10 cellular contexts compared by ENCODE assay signal in the genomic region with DNA sequence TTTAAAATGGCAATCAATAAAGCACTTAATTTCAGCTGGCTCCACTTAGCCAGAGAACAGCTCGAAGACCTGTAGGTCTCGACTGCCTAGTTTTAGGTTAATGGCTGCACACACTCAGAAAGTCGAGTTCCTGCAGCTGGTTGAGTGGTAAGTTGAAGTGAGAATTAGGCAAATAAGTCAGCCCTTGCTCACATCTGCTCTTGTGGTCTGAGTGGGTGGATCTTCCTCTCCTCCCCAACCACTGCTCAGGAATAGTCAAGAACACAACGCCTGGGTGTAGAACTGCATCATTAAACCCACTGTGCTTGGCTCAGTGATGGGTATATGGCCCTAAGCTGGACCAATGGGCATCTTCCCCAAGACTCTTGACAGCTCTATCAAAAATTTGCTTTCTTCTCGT. TPM values are rescaled to one million over a fixed set of nuclear protein-coding genes. Genes with fewer than 3 reads are reported as not detected.
DNase-seq lines count a peak whose midpoint lies in the region; ATAC-seq, FAIRE-seq and TF ChIP-seq lines count a peak whose summit lies in the region.
"Had no signal": no experiment of that assay in that cellular context is flagged by ENCODE, and none has a peak within 500 bp of the region (broad histone marks: within the 10 kb centered on the region; RNA-seq: fewer than 3 reads in every experiment).

No MANE protein-coding gene starts in this region.

- no peak overlapping the region for H3K4me3 Mint-ChIP-seq in astrocyte (ENCODE audit: unreplicated experiment)
- H3K4me3 Mint-ChIP-seq: neural crest cell had no signal

- no peak for TF ChIP-seq EP300 in gastroesophageal sphincter (IDR thresholded peaks at IDR 0.05)

- H3K36me3 ChIP-seq in astrocyte (ENCODE audit: insufficient read depth, low read length) (no peaks in the 10 kb centered on the region), gastroesophageal sphincter (no peaks in the 10 kb centered on the region)

- H3K27ac ChIP-seq in astrocyte (ENCODE audit: low read depth, low read length) (no peak overlapping the region), gastroesophageal sphincter (no peak overlapping the region)
- H3K27ac ChIP-seq: body of pancreas had no signal

- H3K9ac ChIP-seq in astrocyte (ENCODE audit: low read length), result no peak overlapping the region

- no peaks in the 10 kb centered on the region for H3K27me3 ChIP-seq in astrocyte (ENCODE audit: insufficient read depth, low read length)
- H3K27me3 ChIP-seq in gastroesophageal sphincter, result no peaks in the 10 kb centered on the region
- H3K27me3 ChIP-seq: body of pancreas had no signal

- no peak for TF ChIP-seq CTCF in astrocyte (IDR thresholded peaks at IDR 0.05; ENCODE audit: insufficient read depth, low read depth, low read length)
- no peak for TF ChIP-seq CTCF in gastroesophageal sphincter (IDR thresholded peaks at IDR 0.05)

- peaks cover 3% of the 10 kb centered on the region for H3K9me3 Mint-ChIP-seq in astrocyte (ENCODE audit: unreplicated experiment)

- H3K27ac Mint-ChIP-seq in astrocyte (ENCODE audit: unreplicated experiment), result no peak overlapping the region

- DNase-seq in GM12892 (ENCODE audit: insufficient read length), result no peak
- DNase-seq in astrocyte (ENCODE audit: low read depth), result peak; percentile 46
- no peak for DNase-seq in activated gamma-delta T cell treated with Interleukin-2 at 50 U/mL for 16 hours
- no peak for DNase-seq in medulla oblongata (ENCODE audit: extremely low spot score)
- no peak for DNase-seq in effector CD8-positive, alpha-beta T cell (lab: John Stamatoyannopoulos, UW)

- H4K20me1 ChIP-seq in astrocyte (ENCODE audit: insufficient read depth, low read length), result no peaks in the 10 kb centered on the region

- TF ChIP-seq POLR2A in GM12892 (IDR thresholded peaks at IDR 0.05; ENCODE audit: low read depth, low read length) (no peak), gastroesophageal sphincter (IDR thresholded peaks at IDR 0.05) (no peak)

- no peaks in the 10 kb centered on the region for H3K27me3 Mint-ChIP-seq in astrocyte (ENCODE audit: low read depth, unreplicated experiment)

- H3K4me1 Mint-ChIP-seq in astrocyte (ENCODE audit: low read depth, unreplicated experiment), result peaks cover 3% of the 10 kb centered on the region

- H3K79me2 ChIP-seq in astrocyte (ENCODE audit: insufficient read depth, low read length), result no peaks in the 10 kb centered on the region

- H3K4me3 ChIP-seq in astrocyte (ENCODE audit: insufficient read depth, low read depth, low read length) (no peak overlapping the region), gastroesophageal sphincter (no peak overlapping the region)
- H3K4me3 ChIP-seq: body of pancreas had no signal

- H3K36me3 Mint-ChIP-seq in astrocyte (ENCODE audit: low read depth, unreplicated experiment), result no peaks in the 10 kb centered on the region

- peak; percentile 76 for ATAC-seq in GM21447 (IDR thresholded peaks at IDR 0.05; ENCODE audit: unreplicated experiment)
- peak; percentile 85 for ATAC-seq in HG03571 (IDR thresholded peaks at IDR 0.05; ENCODE audit: unreplicated experiment)
- ATAC-seq in gastroesophageal sphincter, result no peak
- ATAC-seq: body of pancreas had no signal

- no peaks in the 10 kb centered on the region for H3K9me3 ChIP-seq in astrocyte (ENCODE audit: insufficient read depth, low read depth, low read length)
- no peaks in the 10 kb centered on the region for H3K9me3 ChIP-seq in gastroesophageal sphincter
- H3K9me3 ChIP-seq: body of pancreas had no signal

- FAIRE-seq in GM12892 (lab: Jason Lieb, UNC) (peak; percentile 99), astrocyte (lab: Jason Lieb, UNC) (no peak)

- no peak overlapping the region for H2AFZ ChIP-seq in astrocyte (ENCODE audit: low read depth, low read length)

- H3K4me1 ChIP-seq in astrocyte (ENCODE audit: insufficient read depth, low read length), result peaks cover 8% of the 10 kb centered on the region
- peaks cover 0 to 4% (median 0%) of the 10 kb centered on the region in 3 donors for H3K4me1 ChIP-seq in gastroesophageal sphincter
- H3K4me1 ChIP-seq: body of pancreas had no signal

- 83 to 93% methylated on average over 4 to 5 of the region's 5 CpGs for WGBS in gastroesophageal sphincter (ENCODE audit: low coverage in 1 of 2), 2 donors

- no peak overlapping the region for H3K4me2 ChIP-seq in astrocyte (ENCODE audit: low read length)

RNA-seq across cellular contexts. Expression of gene ADAM19, which starts 20.9 kb away (rescaled TPM):
- 8.4 TPM for polyA plus RNA-seq in GM12892 (2012; ENCODE audit: missing spikeins)
- total RNA-seq in astrocyte (316 and 332 TPM in 2 replicates), gastroesophageal sphincter (10 to 100 TPM; 19.3 to 38.5 (median 31.2) TPM)

RNA-seq across cellular contexts. Expression of gene SOX30, which starts 55.8 kb away (rescaled TPM):
- not detected for polyA plus RNA-seq in GM12892 (2012; ENCODE audit: missing spikeins)
- total RNA-seq in astrocyte (0.14 and 0.19 TPM in 2 replicates), gastroesophageal sphincter (under 1 TPM in 2 of 4 donors, not detected in 2; 0.16 to 0.19 TPM)
- total RNA-seq: body of pancreas, neural crest cell had no signal
